In the genomic region with DNA sequence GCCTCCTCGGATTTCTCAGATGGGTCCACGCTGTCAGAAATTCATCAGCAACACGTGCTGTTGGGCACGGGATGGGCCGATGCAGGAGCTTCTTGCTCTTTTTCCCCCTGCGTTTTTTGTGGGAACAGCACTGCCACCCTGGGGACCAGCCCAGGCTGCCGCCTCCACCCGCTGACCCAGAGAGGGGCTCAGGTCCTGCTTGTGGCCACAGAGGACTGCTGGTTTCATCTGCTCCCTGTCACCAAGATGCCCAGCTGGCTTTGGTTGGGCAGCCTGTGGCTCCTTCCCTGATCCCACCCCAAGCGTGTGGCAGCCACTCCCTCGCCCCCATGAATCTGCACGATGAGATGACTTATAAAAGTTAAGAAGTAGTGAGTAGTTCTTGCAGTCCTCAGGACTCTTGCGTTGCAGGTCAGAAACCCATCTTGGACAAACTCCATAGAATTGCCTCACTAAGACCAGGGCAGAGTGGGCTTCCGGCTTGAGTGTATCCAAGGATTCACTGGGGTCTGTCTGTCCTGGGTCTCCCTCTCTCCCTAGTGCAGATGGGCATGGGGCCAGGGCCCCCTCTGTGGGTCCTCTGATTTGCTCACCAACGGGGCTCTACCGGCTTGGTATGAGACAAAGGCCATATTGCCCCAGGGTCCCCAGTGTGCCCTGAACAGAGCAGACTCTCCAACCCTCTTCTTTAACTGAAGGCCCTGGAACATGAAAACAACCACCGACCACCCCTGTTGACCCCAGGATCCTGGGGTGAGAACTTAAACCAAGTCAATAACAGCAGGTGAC, we compare ENCODE assay signal across 18 cellular contexts.
DNase-seq lines count a peak whose midpoint lies in the region; ATAC-seq and TF ChIP-seq lines count a peak whose summit lies in the region.
"Had no signal": no experiment of that assay in that cellular context is flagged by ENCODE, and none has a peak within 500 bp of the region (broad histone marks: within the 10 kb centered on the region; RNA-seq: fewer than 3 reads in every experiment).

No MANE protein-coding gene starts in this region.

- peak overlapping the region in 1 of 2 experiments; percentile 50 for H3K14ac ChIP-seq in mesenchymal stem cell (ENCODE audit: low read length in 2 of 2)

- no peak overlapping the region for H2BK5ac ChIP-seq in mesenchymal stem cell (ENCODE audit: low read depth, low read length, poor library complexity, severe bottlenecking)

- no peak overlapping the region for H4K91ac ChIP-seq in mesenchymal stem cell (ENCODE audit: low read length)

- no peak overlapping the region for H3K27ac Mint-ChIP-seq in mesothelial cell of epicardium
- H3K27ac Mint-ChIP-seq: CD4-positive, CD25-positive, alpha-beta regulatory T cell; CD8-positive, alpha-beta memory T cell; GM23338; IgD-negative memory B cell had no signal

- no peak overlapping the region for H3K9ac ChIP-seq in mesenchymal stem cell (ENCODE audit: low read length)

- no peaks in the 10 kb centered on the region for H3K27me3 ChIP-seq in right cardiac atrium (ENCODE audit: control insufficient read depth, insufficient read depth)
- peaks cover 0 to 34% of the 10 kb centered on the region in 2 experiments for H3K27me3 ChIP-seq in mesenchymal stem cell (ENCODE audit: control insufficient read depth in 1 of 2, insufficient read depth in 1 of 2, low read length in 2 of 2)

- H3K23ac ChIP-seq in mesenchymal stem cell (ENCODE audit: low read length in 2 of 2), result no peak overlapping the region

- WGBS in right cardiac atrium, result 91% methylated on average over 16 of the region's 16 CpGs
- whole genome bisulfite sequencing in mesenchymal stem cell, result 83% methylated on average over 14 of the region's 16 CpGs

- no peak for TF ChIP-seq CTCF in mesothelial cell of epicardium (IDR thresholded peaks at IDR 0.05; ENCODE audit: unreplicated experiment)

- H3K79me1 ChIP-seq in mesenchymal stem cell (replicated peaks; ENCODE audit: low read length, poor library complexity, severe bottlenecking), result no peaks in the 10 kb centered on the region

- H2BK15ac ChIP-seq in mesenchymal stem cell (ENCODE audit: low read depth, poor library complexity, severe bottlenecking), result no peak overlapping the region

- H2AK5ac ChIP-seq in mesenchymal stem cell (ENCODE audit: low read length, severe bottlenecking), result peak overlapping the region; percentile 86

- intact Hi-C loops in Right ventricle myocardium inferior (cut with DNase I) (no loop called here), right cardiac atrium (cut with DNase I) (no loop called here), posterior vena cava (cut with DNase I) (no loop called here)

- H2BK12ac ChIP-seq in mesenchymal stem cell (ENCODE audit: low read length in 2 of 2), result peak overlapping the region; percentile 15 to 16

- H3K4me1 ChIP-seq in right cardiac atrium (ENCODE audit: control insufficient read depth, insufficient read depth, low read length) (peaks cover 6% of the 10 kb centered on the region), mesenchymal stem cell (ENCODE audit: control insufficient read depth, insufficient read depth, low read depth, low read length) (peaks cover 15% of the 10 kb centered on the region)
- H3K4me1 ChIP-seq: Caco-2 had no signal

- peaks cover 2% of the 10 kb centered on the region for H3K36me3 Mint-ChIP-seq in mesothelial cell of epicardium
- H3K36me3 Mint-ChIP-seq: CD4-positive, CD25-positive, alpha-beta regulatory T cell; CD8-positive, alpha-beta memory T cell had no signal

- no peak overlapping the region for H3K4me3 ChIP-seq in right cardiac atrium (ENCODE audit: low read length)
- H3K4me3 ChIP-seq in mesenchymal stem cell (ENCODE audit: insufficient read depth in 1 of 2, low read depth in 1 of 2, low read length in 2 of 2), result no peak overlapping the region
- H3K4me3 ChIP-seq: A549, GM23338 had no signal

- peaks cover 8% of the 10 kb centered on the region for H3K4me1 Mint-ChIP-seq in mesothelial cell of epicardium
- H3K4me1 Mint-ChIP-seq: CD4-positive, CD25-positive, alpha-beta regulatory T cell; CD8-positive, alpha-beta memory T cell had no signal

- DNase-seq in Right ventricle myocardium inferior (ENCODE audit: missing footprints) (peak; percentile 40), right cardiac atrium (no peak), mesenchymal stem cell (no peak), posterior vena cava (ENCODE audit: low spot score) (peak; percentile 67), iPS-NIHi11 (ENCODE audit: low spot score) (no peak), AG08395 (ENCODE audit: low spot score) (no peak), mesothelial cell of epicardium (ENCODE audit: low spot score in 2 of 2, unreplicated experiment in 2 of 2) (no peak)
- DNase-seq: C1 segment of cervical spinal cord; CD4-positive, CD25-positive, alpha-beta regulatory T cell; CD8-positive, alpha-beta memory T cell; H7 had no signal

- H3K9me3 ChIP-seq in right cardiac atrium (ENCODE audit: control insufficient read depth, low read length) (no peaks in the 10 kb centered on the region), mesenchymal stem cell (ENCODE audit: control insufficient read depth, low read length) (no peaks in the 10 kb centered on the region)

- H3K27ac ChIP-seq in right cardiac atrium (ENCODE audit: low read length) (no peak overlapping the region), mesenchymal stem cell (ENCODE audit: low read length, poor library complexity, severe bottlenecking) (no peak overlapping the region)
- H3K27ac ChIP-seq: 22Rv1, A549 had no signal

- H3K18ac ChIP-seq in mesenchymal stem cell (ENCODE audit: low read depth in 1 of 2, low read length in 2 of 2), result peak overlapping the region in 1 of 2 experiments; percentile 21

- H3K9me3 Mint-ChIP-seq in mesothelial cell of epicardium, result peaks cover 7% of the 10 kb centered on the region

- H3K4ac ChIP-seq in mesenchymal stem cell (ENCODE audit: low read depth in 1 of 2, low read length in 2 of 2), result no peak overlapping the region

- H2BK120ac ChIP-seq in mesenchymal stem cell (ENCODE audit: low read depth, low read length), result no peak overlapping the region

- H3K4me3 Mint-ChIP-seq in mesothelial cell of epicardium, result no peak overlapping the region
- H3K4me3 Mint-ChIP-seq: CD4-positive, CD25-positive, alpha-beta regulatory T cell; CD8-positive, alpha-beta memory T cell; GM23338; IgD-negative memory B cell had no signal

- no peaks in the 10 kb centered on the region for H3K36me3 ChIP-seq in mesenchymal stem cell (ENCODE audit: control insufficient read depth in 1 of 2, insufficient read depth in 2 of 2, low read depth in 1 of 2, low read length in 2 of 2)

- H3K27me3 Mint-ChIP-seq in mesothelial cell of epicardium (ENCODE audit: low read depth), result peaks cover 17% of the 10 kb centered on the region
- H3K27me3 Mint-ChIP-seq: CD4-positive, CD25-positive, alpha-beta regulatory T cell had no signal

- no peak overlapping the region for H4K8ac ChIP-seq in mesenchymal stem cell (ENCODE audit: low read length)

- ATAC-seq in Right ventricle myocardium inferior (no peak), right cardiac atrium (no peak)
- ATAC-seq: A549, GM23338, HCT116, HepG2 had no signal

- no peak overlapping the region for H3K4me2 ChIP-seq in mesenchymal stem cell (ENCODE audit: low read length, poor library complexity, severe bottlenecking)
- H3K4me2 ChIP-seq: A549, GM23338 had no signal

- no peak overlapping the region for H2AFZ ChIP-seq in mesenchymal stem cell (ENCODE audit: low read depth, low read length)
- H2AFZ ChIP-seq: GM23338 had no signal

Comparison
In these comparisons a context has a peak if more than half of its experiments do, and no peak if none do; other contexts are left out.
1. DNase-seq: peak in Right ventricle myocardium inferior (single experiment) and posterior vena cava (single experiment); none in right cardiac atrium (0 of 3), mesenchymal stem cell (single experiment), iPS-NIHi11 (single experiment), AG08395 (single experiment) and mesothelial cell of epicardium (0 of 2).